9 cellular contexts compared by ENCODE assay signal in genomic region chr19:3357731-3358391, GRCh38. TPM values are rescaled to one million over a fixed set of nuclear protein-coding genes. Genes with fewer than 3 reads are reported as not detected.
DNase-seq lines count a peak whose midpoint lies in the region; ATAC-seq, FAIRE-seq and TF ChIP-seq lines count a peak whose summit lies in the region.
"Had no signal": no experiment of that assay in that cellular context is flagged by ENCODE, and none has a peak within 500 bp of the region (broad histone marks: within the 10 kb centered on the region; RNA-seq: fewer than 3 reads in every experiment).

No MANE protein-coding gene starts in this region.

- no peak for TF ChIP-seq POLR2A in stomach (IDR thresholded peaks at IDR 0.05)

- peak overlapping the region; percentile 72 to 89 (median 78) for H3K27ac Mint-ChIP-seq in immature natural killer cell

- no peak for TF ChIP-seq CTCF in stomach (IDR thresholded peaks at IDR 0.05)

- no peak for ATAC-seq in activated T-cell treated with anti-CD3 and anti-CD28 coated beads, Interleukin-2, amount 50 U/mL, for 4 hours

- H3K9me3 ChIP-seq in stomach = peaks cover 0 to 7% (median 0%) of the 10 kb centered on the region in 4 donors

- peaks cover 0 to 6% (median 0%) of the 10 kb centered on the region in 3 donors for H3K27me3 ChIP-seq in stomach

- peaks cover 30% of the 10 kb centered on the region for H3K4me1 Mint-ChIP-seq in activated T-cell treated with anti-CD3 and anti-CD28 coated beads, Interleukin-2, amount 50 U/mL, for 4 hours (ENCODE audit: low read depth)
- peaks cover 30 to 34% of the 10 kb centered on the region in 2 donors for H3K4me1 Mint-ChIP-seq in immature natural killer cell

- H3K4me3 Mint-ChIP-seq in activated T-cell treated with anti-CD3 and anti-CD28 coated beads, Interleukin-2, amount 50 U/mL, for 4 hours = peak overlapping the region; percentile 71
- H3K4me3 Mint-ChIP-seq in immature natural killer cell = peak overlapping the region; percentile 80 to 89 (median 84)

- peaks cover 4% of the 10 kb centered on the region for H3K9me3 Mint-ChIP-seq in activated T-cell treated with anti-CD3 and anti-CD28 coated beads, Interleukin-2, amount 50 U/mL, for 4 hours
- no peaks in the 10 kb centered on the region for H3K9me3 Mint-ChIP-seq in immature natural killer cell

- H3K36me3 Mint-ChIP-seq in activated T-cell treated with anti-CD3 and anti-CD28 coated beads, Interleukin-2, amount 50 U/mL, for 4 hours (ENCODE audit: insufficient read depth) = no peaks in the 10 kb centered on the region
- H3K36me3 Mint-ChIP-seq in immature natural killer cell = no peaks in the 10 kb centered on the region

- DNase-seq in NCI-H524 (lab: John Stamatoyannopoulos, UW) (peak; percentile 58 to 71), NCI-H524 treated with DMSO at 0.1 percent for 48 hours (lab: John Stamatoyannopoulos, UW) (no peak), immature natural killer cell (peak in 1 of 3 donors; percentile 27), stomach (no peak), AML-193 (lab: John Stamatoyannopoulos, UW) (no peak), pons (ENCODE audit: low spot score) (no peak), RCC 7860 (ENCODE audit: low spot score) (no peak)
- no peak for DNase-seq in activated T-cell treated with anti-CD3 and anti-CD28 coated beads, Interleukin-2, amount 50 U/mL, for 4 hours
- DNase-seq: activated CD4-positive, CD25-positive, alpha-beta regulatory T cell had no signal

- no peaks in the 10 kb centered on the region for H3K36me3 ChIP-seq in stomach

- no peaks in the 10 kb centered on the region for H3K27me3 Mint-ChIP-seq in activated T-cell treated with anti-CD3 and anti-CD28 coated beads, Interleukin-2, amount 50 U/mL, for 4 hours (ENCODE audit: low read depth)
- H3K27me3 Mint-ChIP-seq in immature natural killer cell (ENCODE audit: low read depth in 3 of 3) = peaks cover 2 to 11% (median 6%) of the 10 kb centered on the region in 3 donors

- peak overlapping the region; percentile 57 to 99 (median 98) for H3K4me3 ChIP-seq in stomach

- no peak for FAIRE-seq in RCC 7860 (lab: Jason Lieb, UNC)

- H3K4me1 ChIP-seq in stomach = peaks cover 27 to 41% (median 38%) of the 10 kb centered on the region in 4 donors

- 19 to 44% (median 21%) methylated on average over 7 to 19 of the region's 19 CpGs for WGBS in stomach, 5 donors

- intact Hi-C loops in stomach (cut with DNase I; ENCODE audit: low total_unique reads) = no loop called here

- H3K27ac ChIP-seq in stomach = peak overlapping the region; percentile 81 to 100 (median 93)

- TF ChIP-seq EP300 in stomach (IDR thresholded peaks at IDR 0.05) = no peak

RNA-seq across cellular contexts. Expression of gene NFIC, which starts 8.5 kb away (rescaled TPM):
- 10 to 100 TPM; 26.0 to 33.6 (median 30.3) TPM for total RNA-seq in activated T-cell treated with anti-CD3 and anti-CD28 coated beads, Interleukin-2, amount 50 U/mL, for 4 hours
- polyA plus RNA-seq in immature natural killer cell (10 to 100 TPM in 1 of 3 donors, 1 to 10 TPM in 1, not detected in 1; 2.8 to 13.3 TPM), stomach (10 to 100 TPM; 16.7 to 61.5 (median 34.2) TPM)
- 100 to 1,000 TPM in 2 of 5 donors, 10 to 100 TPM in 3; 32.3 to 251 (median 94.2) TPM for total RNA-seq in stomach

Comparison
In these comparisons a context has a peak if more than half of its experiments do, and no peak if none do; other contexts are left out.
1. DNase-seq: peak in NCI-H524 (2 of 2); none in NCI-H524 treated with DMSO at 0.1 percent for 48 hours (single experiment), activated T-cell treated with anti-CD3 and anti-CD28 coated beads, Interleukin-2, amount 50 U/mL, for 4 hours (single experiment), stomach (single experiment), AML-193 (0 of 2), pons (single experiment) and RCC 7860 (single experiment).